Comparison of ENCODE assay signal across 9 cellular contexts in the genomic region with DNA sequence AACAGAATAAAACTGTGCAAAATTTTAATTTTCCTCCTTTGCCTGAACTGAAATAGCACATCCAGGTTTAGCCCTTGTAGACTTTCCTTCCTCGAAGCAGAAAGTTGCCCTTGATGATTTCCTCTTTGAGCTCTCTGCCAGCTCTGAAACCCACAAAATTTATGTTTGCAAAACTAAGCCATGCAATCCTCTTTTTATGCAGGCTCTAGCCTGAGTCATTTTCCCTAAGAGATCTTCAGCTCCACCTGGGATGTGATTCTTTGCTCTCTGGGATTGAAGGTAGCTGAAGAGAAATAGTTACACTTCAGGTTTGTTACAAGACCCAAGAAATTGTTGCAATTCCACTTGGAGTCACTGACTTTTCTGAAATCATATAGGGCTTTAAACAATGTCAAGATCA. TPM values are rescaled to one million over a fixed set of nuclear protein-coding genes. Genes with fewer than 3 reads are reported as not detected.
DNase-seq lines count a peak whose midpoint lies in the region; ATAC-seq, FAIRE-seq and TF ChIP-seq lines count a peak whose summit lies in the region.
"Had no signal": no experiment of that assay in that cellular context is flagged by ENCODE, and none has a peak within 500 bp of the region (broad histone marks: within the 10 kb centered on the region; RNA-seq: fewer than 3 reads in every experiment).

No MANE protein-coding gene starts in this region.

- H3K4me3 ChIP-seq in SK-N-MC (peak overlapping the region; percentile 89), esophagus squamous epithelium (peak overlapping the region; percentile 65 to 95 (median 75)), skeletal muscle satellite cell (ENCODE audit: low read length) (no peak overlapping the region)

- H3K27me3 ChIP-seq in esophagus squamous epithelium = peaks cover 0 to 75% (median 0%) of the 10 kb centered on the region in 4 donors
- no peaks in the 10 kb centered on the region for H3K27me3 ChIP-seq in skeletal muscle satellite cell (ENCODE audit: control insufficient read depth, insufficient read depth, low read length)

- H3K4me1 ChIP-seq in esophagus squamous epithelium (peaks cover 8 to 76% (median 13%) of the 10 kb centered on the region in 3 donors), skeletal muscle satellite cell (ENCODE audit: control insufficient read depth, insufficient read depth, low read length) (peaks cover 63% of the 10 kb centered on the region)

- peak; percentile 36 for FAIRE-seq in H54 (lab: Jason Lieb, UNC)

- H3K27ac ChIP-seq in SK-N-MC = 0 out of 2 replicates have a peak overlapping the region, but pooled peaks have one; percentile 19
- H3K27ac ChIP-seq in esophagus squamous epithelium = peak overlapping the region; percentile 88 to 97 (median 92)
- H3K27ac ChIP-seq in RWPE1 = no peak overlapping the region

- ATAC-seq in left lobe of liver = no peak
- no peak for ATAC-seq in HG03521 (IDR thresholded peaks at IDR 0.05; ENCODE audit: unreplicated experiment)
- no peak for ATAC-seq in activated naive CD4-positive, alpha-beta T cell treated with anti-CD3 and anti-CD28 coated beads, Interleukin-2, amount 50 U/mL, for 72 hours

- H3K9me3 Mint-ChIP-seq in activated naive CD4-positive, alpha-beta T cell treated with anti-CD3 and anti-CD28 coated beads, Interleukin-2, amount 50 U/mL, for 72 hours = no peaks in the 10 kb centered on the region

- peak overlapping the region; percentile 83 for H3K4me2 ChIP-seq in skeletal muscle satellite cell (ENCODE audit: low read length)

- H3K9ac ChIP-seq in SK-N-MC (ENCODE audit: insufficient read length) = no peak overlapping the region
- peak overlapping the region; percentile 67 for H3K9ac ChIP-seq in skeletal muscle satellite cell (ENCODE audit: low read depth, low read length)

- CTCF ChIA-PET in RWPE1 (lab: Yijun Ruan, JAX) = interaction anchor here (0.8 to 1.1 kb wide), 2 partner anchors 53 to 264 kb away, joined by 3 to 6 read pairs; no protein-coding TSS in a partner anchor

- TF ChIP-seq CTCF in esophagus squamous epithelium (IDR thresholded peaks at IDR 0.05) = no peak
- TF ChIP-seq CTCF in RWPE1 (conservative IDR thresholded peaks at IDR 0.05; ENCODE audit: low read depth) = no peak

- intact Hi-C loops in esophagus squamous epithelium (cut with DNase I) = no loop called here

- H3K9me3 ChIP-seq in SK-N-MC (ENCODE audit: low read depth, low read length) = no peaks in the 10 kb centered on the region
- H3K9me3 ChIP-seq in esophagus squamous epithelium = no peaks in the 10 kb centered on the region
- no peaks in the 10 kb centered on the region for H3K9me3 ChIP-seq in skeletal muscle satellite cell (replicated peaks; ENCODE audit: low read length)

- no peak overlapping the region for H3K27ac Mint-ChIP-seq in activated naive CD4-positive, alpha-beta T cell treated with anti-CD3 and anti-CD28 coated beads, Interleukin-2, amount 50 U/mL, for 72 hours

- peaks cover 0 to 6% of the 10 kb centered on the region in 2 donors for H3K36me3 Mint-ChIP-seq in activated naive CD4-positive, alpha-beta T cell treated with anti-CD3 and anti-CD28 coated beads, Interleukin-2, amount 50 U/mL, for 72 hours

- POLR2A ChIA-PET in RWPE1 (lab: Yijun Ruan, JAX; ENCODE audit: low non-redundant PET) = no interaction called here

- 0 to 5% methylated on average over 1 of the region's 1 CpG for WGBS in esophagus squamous epithelium, 2 donors

- DNase-seq in H54 (ENCODE audit: insufficient read length, low spot score) (no peak), SK-N-MC (ENCODE audit: low read depth, low spot score) (no peak), esophagus squamous epithelium (lab: John Stamatoyannopoulos, UW) (no peak), left lobe of liver (ENCODE audit: low spot score) (no peak), RWPE1 (ENCODE audit: low spot score) (no peak)
- no peak for DNase-seq in activated naive CD4-positive, alpha-beta T cell treated with anti-CD3 and anti-CD28 coated beads, Interleukin-2, amount 50 U/mL, for 72 hours (ENCODE audit: low spot score in 2 of 2)
- DNase-seq: NCI-H1105 treated with DMSO at 0.1 percent for 48 hours had no signal

- H3K36me3 ChIP-seq in SK-N-MC (ENCODE audit: insufficient read depth, low read length) (peaks cover 7% of the 10 kb centered on the region; the same call in 1 of the 2 replicates), esophagus squamous epithelium (peaks cover 0 to 11% (median 0%) of the 10 kb centered on the region in 3 donors), skeletal muscle satellite cell (ENCODE audit: insufficient read depth, low read length) (peaks cover 3% of the 10 kb centered on the region)

- no peak for TF ChIP-seq POLR2A in H54 (IDR thresholded peaks at IDR 0.05; ENCODE audit: low read depth, low read length)
- no peak for TF ChIP-seq POLR2A in esophagus squamous epithelium (IDR thresholded peaks at IDR 0.05)

RNA-seq across cellular contexts. Expression of a gene that starts 1.4 kb away (rescaled TPM):
- 100 to 1,000 TPM in 1 of 4 donors, 10 to 100 TPM in 3; 38.9 to 144 (median 59.5) TPM for total RNA-seq in esophagus squamous epithelium
- 15.7 and 40.0 TPM in 2 replicates for total RNA-seq in skeletal muscle satellite cell (2012; rRNA removed)
- total RNA-seq in left lobe of liver = 2.0 TPM
- total RNA-seq in activated naive CD4-positive, alpha-beta T cell treated with anti-CD3 and anti-CD28 coated beads, Interleukin-2, amount 50 U/mL, for 72 hours = under 1 TPM in 1 of 2 donors, not detected in 1; 0.18 TPM

Comparison
In these comparisons a context has a peak if more than half of its experiments do, and no peak if none do; other contexts are left out.
1. RNA of a gene that starts 1.4 kb away (total RNA-seq): 38.9 to 144 TPM in esophagus squamous epithelium; 2.0 TPM in left lobe of liver (single experiment) and 0.18 TPM in activated naive CD4-positive, alpha-beta T cell treated with anti-CD3 and anti-CD28 coated beads, Interleukin-2, amount 50 U/mL, for 72 hours; every median in the first group is over 10 times any median in the second.